In genomic region chrX:16853537-16853936, GRCh38 we compare ENCODE assay signal across 20 cellular contexts.
"Had no signal": no experiment of that assay in that cellular context is flagged by ENCODE, and none has a peak within 500 bp of the region (broad histone marks: within the 10 kb centered on the region; RNA-seq: fewer than 3 reads in every experiment).

No MANE protein-coding gene starts in this region.

- DNase-seq: activated CD4-positive, alpha-beta T cell treated with anti-CD3 and anti-CD28 coated beads for 1 hour; activated CD4-positive, alpha-beta T cell treated with anti-CD3 and anti-CD28 coated beads, Interleukin-2, amount 50 U/mL, for 48 hours; activated gamma-delta T cell treated with Interleukin-2 at 50 U/mL for 16 hours; aorta; colonic mucosa; kidney; left lung; right cardiac atrium; stimulated activated CD4-positive, alpha-beta T cell treated with anti-CD3 and anti-CD28 coated beads, Interleukin-15, amount 100 ng/mL, for 24 hours; stimulated activated CD4-positive, alpha-beta T cell treated with anti-CD3 and anti-CD28 coated beads, Interleukin-2, amount 100 ng/mL, for 48 hours; upper lobe of left lung; WERI-Rb-1 had no signal

- H3K4me3 Mint-ChIP-seq: central memory CD8-positive, alpha-beta T cell; mesothelial cell of epicardium; neural progenitor cell; T-helper 1 cell treated with Interleukin-12 subunit alpha and Interleukin-12 subunit beta and Interleukin-4 antibody, amounts not matched to agents 30 μg/mL and 1 μg/mL, for 36 hours had no signal

- H3K4me1 Mint-ChIP-seq: mesothelial cell of epicardium had no signal

- H3K9me3 ChIP-seq: colonic mucosa, left lung, prostate gland, thoracic aorta, upper lobe of left lung had no signal

- H3K27me3 ChIP-seq: colonic mucosa, left lung, neural progenitor cell, upper lobe of left lung had no signal

- H3K4me3 ChIP-seq: colonic mucosa, left lung, neural progenitor cell, prostate gland, skin epidermis, thoracic aorta, upper lobe of left lung had no signal

- ATAC-seq: left lung, right cardiac atrium had no signal

- H3K4me1 ChIP-seq: colonic mucosa, left lung, neural progenitor cell, prostate gland, upper lobe of left lung had no signal

- H3K27ac Mint-ChIP-seq: mesothelial cell of epicardium; neural progenitor cell; T-helper 1 cell treated with Interleukin-12 subunit alpha and Interleukin-12 subunit beta and Interleukin-4 antibody, amounts not matched to agents 30 μg/mL and 1 μg/mL, for 36 hours had no signal

- H3K36me3 ChIP-seq: colonic mucosa, prostate gland had no signal

- FAIRE-seq: frontal cortex, kidney had no signal

- H3K27ac ChIP-seq: colonic mucosa, left lung, neural progenitor cell, prostate gland, skin epidermis, thoracic aorta, upper lobe of left lung, WERI-Rb-1 had no signal

- H3K27me3 Mint-ChIP-seq: central memory CD8-positive, alpha-beta T cell had no signal

- H3K9me3 Mint-ChIP-seq: central memory CD8-positive, alpha-beta T cell; T-helper 1 cell treated with Interleukin-12 subunit alpha and Interleukin-12 subunit beta and Interleukin-4 antibody, amounts not matched to agents 30 μg/mL and 1 μg/mL, for 36 hours had no signal
